ENCODE assay signal across 37 cellular contexts in genomic region chr19:55716531-55716930, GRCh38. TPM values are rescaled to one million over a fixed set of nuclear protein-coding genes. Genes with fewer than 3 reads are reported as not detected.
"Had no signal": no experiment of that assay in that cellular context is flagged by ENCODE, and none has a peak within 500 bp of the region (broad histone marks: within the 10 kb centered on the region; RNA-seq: fewer than 3 reads in every experiment).

No MANE protein-coding gene starts in this region.

- H3K36me3 Mint-ChIP-seq: activated CD4-positive, alpha-beta memory T cell treated with anti-CD3 and anti-CD28 coated beads for 36 hours; activated naive CD8-positive, alpha-beta T cell treated with anti-CD3 and anti-CD28 coated beads for 36 hours had no signal

- H3K36me3 ChIP-seq: adrenal gland, brain microvascular endothelial cell, breast epithelium had no signal

- H3K4me1 Mint-ChIP-seq: activated CD4-positive, alpha-beta T cell treated with anti-CD3 and anti-CD28 coated beads, Interleukin-2, amount 10 ng/mL, durations not matched to agents 24 days and 14 days had no signal

- H3K9me3 ChIP-seq: adrenal gland, body of pancreas had no signal

- ATAC-seq: activated CD8-positive, alpha-beta T cell treated with anti-CD3 and anti-CD28 coated beads for 36 hours; activated naive CD4-positive, alpha-beta T cell treated with anti-CD3 and anti-CD28 coated beads, Interleukin-2, amount 50 U/mL, for 72 hours; activated T-cell treated with anti-CD3 and anti-CD28 coated beads, Interleukin-2, amount 50 U/mL, for 4 hours; activated T-cell treated with anti-CD3 and anti-CD28 coated beads, Interleukin-2, amount 50 U/mL, for 72 hours; activated T-helper 17 cell treated with anti-CD3 and anti-CD28 coated beads, Interleukin-2, amount 50 U/mL, for 72 hours; body of pancreas had no signal

- H3K27ac ChIP-seq: adrenal gland, body of pancreas, brain microvascular endothelial cell, breast epithelium, VCaP had no signal

- H3K27ac Mint-ChIP-seq: activated B cell treated with CpG ODN at 0.5 μM for 24 hours; activated CD4-positive, alpha-beta memory T cell treated with anti-CD3 and anti-CD28 coated beads for 36 hours; activated CD4-positive, alpha-beta T cell treated with anti-CD3 and anti-CD28 coated beads, Interleukin-2, amount 10 ng/mL, durations not matched to agents 24 days and 14 days; activated CD8-positive, alpha-beta T cell treated with anti-CD3 and anti-CD28 coated beads for 36 hours; activated naive CD4-positive, alpha-beta T cell treated with anti-CD3 and anti-CD28 coated beads for 36 hours; activated naive CD4-positive, alpha-beta T cell treated with anti-CD3 and anti-CD28 coated beads, Interleukin-2, amount 50 U/mL, for 72 hours; activated naive CD8-positive, alpha-beta T cell treated with anti-CD3 and anti-CD28 coated beads for 36 hours; activated T-cell treated with anti-CD3 and anti-CD28 coated beads, Interleukin-2, amount 50 U/mL, for 72 hours; activated T-helper 1 cell treated with anti-CD3 and anti-CD28 coated beads, Interleukin-12 subunit alpha, Interleukin-12 subunit beta, Interleukin-2, Interleukin-4 antibody, amounts not matched to agents 30 ng/mL and 10 ng/mL and 1 ng/mL, durations not matched to agents 14 hours and 24 hours and 36 hours; activated T-helper 17 cell treated with anti-CD3 and anti-CD28 coated beads, Interleukin-2, amount 50 U/mL, for 72 hours; T-helper 2 cell treated with Interferon-gamma antibody and Interleukin-4, amounts not matched to agents 5 μg/mL and 100 μg/mL, for 36 hours had no signal

- H3K4me3 ChIP-seq: adrenal gland, body of pancreas, breast epithelium had no signal

- DNase-seq: activated B cell treated with CpG ODN at 0.5 μM for 24 hours; activated CD4-positive, alpha-beta memory T cell treated with anti-CD3 and anti-CD28 coated beads for 36 hours; activated CD4-positive, alpha-beta T cell treated with anti-CD3 and anti-CD28 coated beads for 4 hours; activated CD4-positive, alpha-beta T cell treated with anti-CD3 and anti-CD28 coated beads, Interleukin-2, amount 10 ng/mL, durations not matched to agents 24 days and 14 days; activated CD4-positive, alpha-beta T cell treated with anti-CD3 and anti-CD28 coated beads, Interleukin-2, amount 50 U/mL, for 1 hour; activated CD4-positive, alpha-beta T cell treated with anti-CD3 and anti-CD28 coated beads, Interleukin-2, amount 50 U/mL, for 4 hours; activated CD4-positive, CD25-positive, alpha-beta regulatory T cell treated with anti-CD3 and anti-CD28 coated beads, Interleukin-2, amount 50 U/mL, for 72 hours; activated CD8-positive, alpha-beta memory T cell treated with anti-CD3 and anti-CD28 coated beads, Interleukin-2, amount 50 U/mL, for 4 hours; activated CD8-positive, alpha-beta T cell treated with anti-CD3 and anti-CD28 coated beads for 36 hours; activated effector memory CD4-positive, alpha-beta T cell treated with anti-CD3 and anti-CD28 coated beads, Interleukin-2, amount 50 U/mL, for 16 hours; activated gamma-delta T cell treated with Interleukin-2 at 50 U/mL for 16 hours; activated naive CD4-positive, alpha-beta T cell; activated naive CD4-positive, alpha-beta T cell treated with anti-CD3 and anti-CD28 coated beads for 36 hours; activated naive CD4-positive, alpha-beta T cell treated with anti-CD3 and anti-CD28 coated beads, Interleukin-2, amount 50 U/mL, for 16 hours; activated naive CD8-positive, alpha-beta T cell treated with anti-CD3 and anti-CD28 coated beads for 36 hours; activated T-cell treated with anti-CD3 and anti-CD28 coated beads for 4 hours; activated T-cell treated with anti-CD3 and anti-CD28 coated beads, Interleukin-2, amount 50 U/mL, for 1 hour; activated T-cell treated with anti-CD3 and anti-CD28 coated beads, Interleukin-2, amount 50 U/mL, for 4 hours; activated T-cell treated with anti-CD3 and anti-CD28 coated beads, Interleukin-2, amount 50 U/mL, for 72 hours; adrenal gland; amniotic stem cell; aorta; body of pancreas; brain microvascular endothelial cell; central memory CD4-positive, alpha-beta T cell; T-helper 2 cell; T-helper 9 cell had no signal

- H3K27me3 ChIP-seq: brain microvascular endothelial cell had no signal

- H3K4me1 ChIP-seq: adrenal gland, breast epithelium had no signal

- H3K4me3 Mint-ChIP-seq: activated B cell treated with CpG ODN at 0.5 μM for 24 hours; activated CD4-positive, alpha-beta memory T cell treated with anti-CD3 and anti-CD28 coated beads for 36 hours; activated CD4-positive, alpha-beta T cell treated with anti-CD3 and anti-CD28 coated beads, Interleukin-2, amount 10 ng/mL, durations not matched to agents 24 days and 14 days; activated CD8-positive, alpha-beta T cell treated with anti-CD3 and anti-CD28 coated beads for 36 hours; activated naive CD4-positive, alpha-beta T cell treated with anti-CD3 and anti-CD28 coated beads for 36 hours; activated naive CD8-positive, alpha-beta T cell treated with anti-CD3 and anti-CD28 coated beads for 36 hours; activated T-cell treated with anti-CD3 and anti-CD28 coated beads, Interleukin-2, amount 50 U/mL, for 4 hours; activated T-cell treated with anti-CD3 and anti-CD28 coated beads, Interleukin-2, amount 50 U/mL, for 72 hours; activated T-helper 1 cell treated with anti-CD3 and anti-CD28 coated beads, Interleukin-12 subunit alpha, Interleukin-12 subunit beta, Interleukin-2, Interleukin-4 antibody, amounts not matched to agents 30 ng/mL and 10 ng/mL and 1 ng/mL, durations not matched to agents 14 hours and 24 hours and 36 hours; activated T-helper 17 cell treated with anti-CD3 and anti-CD28 coated beads, Interleukin-2, amount 50 U/mL, for 72 hours; T-helper 2 cell treated with Interferon-gamma antibody and Interleukin-4, amounts not matched to agents 5 μg/mL and 100 μg/mL, for 36 hours had no signal

RNA-seq across cellular contexts. Expression of gene NLRP9, which starts 21.7 kb away (rescaled TPM):
- total RNA-seq: activated B cell treated with CpG ODN at 0.5 μM for 24 hours; activated CD4-positive, alpha-beta memory T cell treated with anti-CD3 and anti-CD28 coated beads for 36 hours; activated CD4-positive, alpha-beta T cell treated with anti-CD3 and anti-CD28 coated beads, Interleukin-2, amount 10 ng/mL, durations not matched to agents 24 days and 14 days; activated CD8-positive, alpha-beta memory T cell treated with anti-CD3 and anti-CD28 coated beads for 36 hours; activated CD8-positive, alpha-beta T cell treated with anti-CD3 and anti-CD28 coated beads for 36 hours; activated naive CD4-positive, alpha-beta T cell treated with anti-CD3 and anti-CD28 coated beads for 36 hours; activated naive CD8-positive, alpha-beta T cell treated with anti-CD3 and anti-CD28 coated beads for 36 hours; activated T-cell treated with anti-CD3 and anti-CD28 coated beads, Interleukin-2, amount 50 U/mL, for 4 hours; activated T-cell treated with anti-CD3 and anti-CD28 coated beads, Interleukin-2, amount 50 U/mL, for 72 hours; activated T-helper 1 cell treated with anti-CD3 and anti-CD28 coated beads, Interleukin-12 subunit alpha, Interleukin-12 subunit beta, Interleukin-2, Interleukin-4 antibody, amounts not matched to agents 30 ng/mL and 10 ng/mL and 1 ng/mL, durations not matched to agents 14 hours and 24 hours and 36 hours; activated T-helper 17 cell treated with anti-CD3 and anti-CD28 coated beads, Interleukin-2, amount 50 U/mL, for 72 hours; adrenal gland; aorta; astrocyte; body of pancreas; breast epithelium; cardiac septum; cerebellum had no signal

RNA-seq across cellular contexts. Expression of gene RFPL4A, which starts 42.4 kb away (rescaled TPM):
- total RNA-seq: activated B cell treated with CpG ODN at 0.5 μM for 24 hours; activated CD4-positive, alpha-beta memory T cell treated with anti-CD3 and anti-CD28 coated beads for 36 hours; activated CD4-positive, alpha-beta T cell treated with anti-CD3 and anti-CD28 coated beads, Interleukin-2, amount 10 ng/mL, durations not matched to agents 24 days and 14 days; activated CD8-positive, alpha-beta memory T cell treated with anti-CD3 and anti-CD28 coated beads for 36 hours; activated CD8-positive, alpha-beta T cell treated with anti-CD3 and anti-CD28 coated beads for 36 hours; activated naive CD4-positive, alpha-beta T cell treated with anti-CD3 and anti-CD28 coated beads for 36 hours; activated naive CD4-positive, alpha-beta T cell treated with anti-CD3 and anti-CD28 coated beads, Interleukin-2, amount 50 U/mL, for 72 hours; activated naive CD8-positive, alpha-beta T cell treated with anti-CD3 and anti-CD28 coated beads for 36 hours; activated T-cell treated with anti-CD3 and anti-CD28 coated beads, Interleukin-2, amount 50 U/mL, for 4 hours; activated T-cell treated with anti-CD3 and anti-CD28 coated beads, Interleukin-2, amount 50 U/mL, for 72 hours; activated T-helper 1 cell treated with anti-CD3 and anti-CD28 coated beads, Interleukin-12 subunit alpha, Interleukin-12 subunit beta, Interleukin-2, Interleukin-4 antibody, amounts not matched to agents 30 ng/mL and 10 ng/mL and 1 ng/mL, durations not matched to agents 14 hours and 24 hours and 36 hours; activated T-helper 17 cell treated with anti-CD3 and anti-CD28 coated beads, Interleukin-2, amount 50 U/mL, for 72 hours; aorta; body of pancreas; breast epithelium; cerebellum had no signal

RNA-seq across cellular contexts. Expression of gene RFPL4AL1, which starts 52.4 kb away (rescaled TPM):
- total RNA-seq: activated B cell treated with CpG ODN at 0.5 μM for 24 hours; activated CD4-positive, alpha-beta memory T cell treated with anti-CD3 and anti-CD28 coated beads for 36 hours; activated CD4-positive, alpha-beta T cell treated with anti-CD3 and anti-CD28 coated beads, Interleukin-2, amount 10 ng/mL, durations not matched to agents 24 days and 14 days; activated CD8-positive, alpha-beta memory T cell treated with anti-CD3 and anti-CD28 coated beads for 36 hours; activated CD8-positive, alpha-beta T cell treated with anti-CD3 and anti-CD28 coated beads for 36 hours; activated naive CD4-positive, alpha-beta T cell treated with anti-CD3 and anti-CD28 coated beads for 36 hours; activated naive CD4-positive, alpha-beta T cell treated with anti-CD3 and anti-CD28 coated beads, Interleukin-2, amount 50 U/mL, for 72 hours; activated naive CD8-positive, alpha-beta T cell treated with anti-CD3 and anti-CD28 coated beads for 36 hours; activated T-cell treated with anti-CD3 and anti-CD28 coated beads, Interleukin-2, amount 50 U/mL, for 4 hours; activated T-cell treated with anti-CD3 and anti-CD28 coated beads, Interleukin-2, amount 50 U/mL, for 72 hours; activated T-helper 1 cell treated with anti-CD3 and anti-CD28 coated beads, Interleukin-12 subunit alpha, Interleukin-12 subunit beta, Interleukin-2, Interleukin-4 antibody, amounts not matched to agents 30 ng/mL and 10 ng/mL and 1 ng/mL, durations not matched to agents 14 hours and 24 hours and 36 hours; activated T-helper 17 cell treated with anti-CD3 and anti-CD28 coated beads, Interleukin-2, amount 50 U/mL, for 72 hours; adrenal gland; aorta; astrocyte; breast epithelium; cerebellum had no signal
